ENCODE assay signal across 8 cellular contexts in the genomic region with DNA sequence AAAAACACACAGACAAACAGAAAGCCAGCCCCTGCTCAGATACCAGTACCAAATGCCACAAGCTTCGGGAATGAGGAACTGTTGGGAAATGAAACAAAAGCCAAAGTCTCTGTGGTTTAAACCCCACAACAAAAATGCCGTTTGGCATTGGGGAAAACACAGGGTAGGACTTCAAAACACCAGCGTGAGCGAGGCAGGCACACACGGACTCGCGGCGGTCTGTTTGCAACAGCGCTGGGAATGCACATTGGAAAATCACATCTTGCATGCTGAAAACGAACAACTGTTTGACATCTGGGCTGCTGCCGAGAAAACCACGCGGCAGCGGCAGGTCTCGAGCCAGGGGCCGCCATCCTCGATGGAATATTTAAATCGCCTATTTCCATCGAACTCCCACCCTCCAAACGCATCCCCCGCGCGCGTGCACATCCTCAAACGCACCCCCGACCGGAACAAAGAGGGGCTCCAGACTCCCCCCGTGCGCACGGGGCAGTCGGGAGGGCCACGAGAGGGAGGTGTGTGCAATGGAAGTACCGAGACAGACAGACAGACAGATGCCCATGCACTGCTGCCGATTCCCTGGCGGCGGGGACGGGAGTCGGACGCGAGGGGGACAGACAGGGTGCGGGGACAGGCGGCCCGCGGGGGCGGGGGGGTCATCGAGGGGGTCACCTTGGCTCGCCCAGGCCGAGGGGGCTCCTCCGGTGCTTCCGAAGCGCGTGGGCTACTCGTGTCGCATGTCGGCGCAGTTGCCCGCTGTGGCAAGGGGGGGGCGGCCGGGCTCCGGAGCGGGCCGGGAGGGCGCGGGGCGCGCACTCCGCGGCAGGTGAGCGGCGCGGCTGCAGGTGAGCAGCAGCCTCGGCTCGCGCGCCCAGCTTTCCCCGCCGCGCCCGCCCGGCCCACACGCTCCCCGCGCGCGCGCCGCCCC. TPM values are rescaled to one million over a fixed set of nuclear protein-coding genes. Genes with fewer than 3 reads are reported as not detected.
DNase-seq lines count a peak whose midpoint lies in the region; ATAC-seq and TF ChIP-seq lines count a peak whose summit lies in the region.

A gene with protein sequence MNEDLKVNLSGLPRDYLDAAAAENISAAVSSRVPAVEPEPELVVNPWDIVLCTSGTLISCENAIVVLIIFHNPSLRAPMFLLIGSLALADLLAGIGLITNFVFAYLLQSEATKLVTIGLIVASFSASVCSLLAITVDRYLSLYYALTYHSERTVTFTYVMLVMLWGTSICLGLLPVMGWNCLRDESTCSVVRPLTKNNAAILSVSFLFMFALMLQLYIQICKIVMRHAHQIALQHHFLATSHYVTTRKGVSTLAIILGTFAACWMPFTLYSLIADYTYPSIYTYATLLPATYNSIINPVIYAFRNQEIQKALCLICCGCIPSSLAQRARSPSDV (minus strand): TSS at position 880 of the 928 bp plus-strand sequence. CDS start 959 bp downstream, outside the sequence.

- H3K27ac ChIP-seq in CD8-positive, alpha-beta memory T cell (ENCODE audit: low read depth, low read length): no peak within 1 kb of the TSS

- no peak within 1 kb of the TSS for H3K4me3 ChIP-seq in CD8-positive, alpha-beta memory T cell (ENCODE audit: low read length)

- no peak for TF ChIP-seq CTCF in endothelial cell (IDR thresholded peaks at IDR 0.05; ENCODE audit: unreplicated experiment)

- POLR2A ChIA-PET in CD8-positive, alpha-beta memory T cell (lab: Charles Lee): no interaction called here

- ATAC-seq in GM21360 (IDR thresholded peaks at IDR 0.05; ENCODE audit: unreplicated experiment): no peak
- no peak for ATAC-seq in GM21717 (IDR thresholded peaks at IDR 0.05; ENCODE audit: unreplicated experiment)

- no peaks in the 10 kb centered on the region for H3K9me3 ChIP-seq in CD8-positive, alpha-beta memory T cell (ENCODE audit: low read length)

- H3K4me1 ChIP-seq in CD8-positive, alpha-beta memory T cell (ENCODE audit: insufficient read depth, low read length): peaks cover 4% of the 10 kb centered on the region

- H3K4me1 Mint-ChIP-seq in CD8-positive, alpha-beta memory T cell: peaks cover 17 to 28% (median 17%) of the 10 kb centered on the region in 3 donors
- H3K4me1 Mint-ChIP-seq in endothelial cell (ENCODE audit: unreplicated experiment): peaks cover 7% of the 10 kb centered on the region

- CTCF ChIA-PET in CD8-positive, alpha-beta memory T cell (lab: Charles Lee): no interaction called here

- no peak for DNase-seq in CD8-positive, alpha-beta memory T cell
- peak; percentile 72 for DNase-seq in NCI-H146 (lab: John Stamatoyannopoulos, UW)
- DNase-seq in endothelial cell (ENCODE audit: low spot score): no peak
- DNase-seq in occipital lobe (lab: John Stamatoyannopoulos, UW): peak; percentile 12
- DNase-seq in SKM-1 (lab: John Stamatoyannopoulos, UW; ENCODE audit: unreplicated experiment): no peak
- DNase-seq in activated effector memory CD4-positive, alpha-beta T cell treated with anti-CD3 and anti-CD28 coated beads, Interleukin-2, amount 50 U/mL, for 16 hours: no peak

- no peaks in the 10 kb centered on the region for H3K36me3 Mint-ChIP-seq in CD8-positive, alpha-beta memory T cell
- no peaks in the 10 kb centered on the region for H3K36me3 Mint-ChIP-seq in endothelial cell (ENCODE audit: low read depth, unreplicated experiment)

- H3K27me3 ChIP-seq in CD8-positive, alpha-beta memory T cell (ENCODE audit: insufficient read depth, low read length, poor library complexity, severe bottlenecking): peaks cover 15% of the 10 kb centered on the region

- H3K36me3 ChIP-seq in CD8-positive, alpha-beta memory T cell (ENCODE audit: insufficient read depth, low read length): no peaks in the 10 kb centered on the region

- peaks cover 0 to 2% (median 0%) of the 10 kb centered on the region in 5 donors for H3K9me3 Mint-ChIP-seq in CD8-positive, alpha-beta memory T cell
- H3K9me3 Mint-ChIP-seq in endothelial cell (ENCODE audit: unreplicated experiment): no peaks in the 10 kb centered on the region

- peak within 1 kb of the TSS in 2 of 8 donors; percentile 21 to 44 for H3K27ac Mint-ChIP-seq in CD8-positive, alpha-beta memory T cell
- no peak within 1 kb of the TSS for H3K27ac Mint-ChIP-seq in endothelial cell (ENCODE audit: unreplicated experiment)

- peaks cover 38 to 80% of the 10 kb centered on the region in 2 donors for H3K27me3 Mint-ChIP-seq in CD8-positive, alpha-beta memory T cell
- H3K27me3 Mint-ChIP-seq in endothelial cell (ENCODE audit: unreplicated experiment): peaks cover 31% of the 10 kb centered on the region

- peak within 1 kb of the TSS; percentile 54 to 81 (median 63) for H3K4me3 Mint-ChIP-seq in CD8-positive, alpha-beta memory T cell
- H3K4me3 Mint-ChIP-seq in endothelial cell (ENCODE audit: unreplicated experiment): peak within 1 kb of the TSS; percentile 81

RNA-seq across cellular contexts. Expression of the gene that starts here (rescaled TPM):
- not detected for total RNA-seq in CD8-positive, alpha-beta memory T cell
- not detected for polyA plus RNA-seq in CD8-positive, alpha-beta memory T cell
- total RNA-seq in endothelial cell (ENCODE audit: unreplicated experiment): not detected
- total RNA-seq in occipital lobe: 34.8 TPM

Comparison
In these comparisons a context has a peak if more than half of its experiments do, and no peak if none do; other contexts are left out.
1. RNA of the gene that starts here (total RNA-seq): 34.8 TPM in occipital lobe (single experiment); not detected in endothelial cell (single experiment) and not detected in CD8-positive, alpha-beta memory T cell; every median in the first group is over 10 times any median in the second.
2. DNase-seq: peak in NCI-H146 (single experiment) and occipital lobe (single experiment); none in CD8-positive, alpha-beta memory T cell (0 of 5), endothelial cell (single experiment), SKM-1 (single experiment) and activated effector memory CD4-positive, alpha-beta T cell treated with anti-CD3 and anti-CD28 coated beads, Interleukin-2, amount 50 U/mL, for 16 hours (single experiment).